20 cellular contexts compared by ENCODE assay signal in the genomic region with DNA sequence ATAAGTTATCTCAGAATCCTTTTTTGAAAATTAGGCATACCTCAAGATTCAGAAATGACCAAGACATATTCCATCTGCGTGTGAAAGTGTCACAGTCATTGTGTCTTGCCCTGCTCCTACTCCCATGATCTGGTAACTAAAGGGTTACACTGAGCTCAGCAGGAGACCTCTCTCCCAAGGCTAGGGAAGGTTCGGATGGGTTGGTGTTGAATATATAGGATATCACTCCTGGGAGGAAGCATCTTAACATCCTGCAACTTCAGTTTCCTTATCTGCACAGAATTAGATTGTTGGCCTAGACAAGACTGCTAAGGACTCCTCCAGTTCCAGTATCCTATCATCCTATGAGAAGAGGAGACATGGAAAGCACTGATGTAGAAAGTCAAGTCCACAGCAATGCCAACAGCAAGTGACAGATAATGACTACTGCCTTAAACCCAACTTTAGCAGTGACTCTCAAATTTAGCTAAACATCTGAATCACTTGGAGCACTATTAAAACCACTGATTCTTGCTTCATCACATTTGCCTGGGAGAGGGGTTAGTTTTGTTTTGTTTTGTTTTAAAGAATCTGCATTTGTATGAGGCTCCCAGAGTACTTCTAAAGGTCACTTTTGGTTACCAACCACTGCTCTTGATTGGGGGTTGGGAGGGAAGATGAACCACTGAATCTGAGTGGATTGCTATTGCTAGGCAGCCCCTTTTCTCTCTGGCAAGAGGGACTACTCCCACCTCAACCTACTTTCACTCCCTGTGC. TPM values are rescaled to one million over a fixed set of nuclear protein-coding genes. Genes with fewer than 3 reads are reported as not detected.
DNase-seq lines count a peak whose midpoint lies in the region; ATAC-seq and TF ChIP-seq lines count a peak whose summit lies in the region.
"Had no signal": no experiment of that assay in that cellular context is flagged by ENCODE, and none has a peak within 500 bp of the region (broad histone marks: within the 10 kb centered on the region; RNA-seq: fewer than 3 reads in every experiment).

No MANE protein-coding gene starts in this region.

- no peak overlapping the region for H3K4me3 Mint-ChIP-seq in activated T-helper 2 cell treated with anti-CD3 and anti-CD28 coated beads, Interferon-gamma antibody, Interleukin-2, Interleukin-4, amounts not matched to agents 10 μg/mL and 5 μg/mL and 100 μg/mL, durations not matched to agents 14 hours and 24 hours and 36 hours (ENCODE audit: low read depth)
- H3K4me3 Mint-ChIP-seq in activated CD4-positive, alpha-beta T cell treated with anti-CD3 and anti-CD28 coated beads, Interleukin-2, amount 10 ng/mL, durations not matched to agents 7 days and 5 days: no peak overlapping the region

- H3K9me2 ChIP-seq in SK-N-SH: no peaks in the 10 kb centered on the region

- no peak for TF ChIP-seq POLR2A in tibial nerve (IDR thresholded peaks at IDR 0.05)

- no peak for ATAC-seq in SK-N-SH treated with all-trans-retinoic acid at 6 μM for 48 hours

- CTCF ChIA-PET in SK-N-SH (lab: Yijun Ruan, JAX): interaction anchor here (1.2 kb wide), 1 partner anchor 148 kb away, joined by 3 read pairs; no protein-coding TSS in a partner anchor
- CTCF ChIA-PET in activated CD4-positive, alpha-beta T cell treated with anti-CD3 and anti-CD28 coated beads, Interleukin-2, amount 10 ng/mL, durations not matched to agents 7 days and 5 days (lab: Charles Lee): no interaction called here

- no peak for TF ChIP-seq EP300 in SK-N-SH (IDR thresholded peaks at IDR 0.05; ENCODE audit: borderline replicate concordance in 1 of 2, low read depth in 1 of 2, low read length in 1 of 2)
- no peak for TF ChIP-seq EP300 in tibial nerve (IDR thresholded peaks at IDR 0.05)

- intact Hi-C loops in activated T-helper 2 cell treated with anti-CD3 and anti-CD28 coated beads, Interferon-gamma antibody, Interleukin-2, Interleukin-4, amounts not matched to agents 10 μg/mL and 5 μg/mL and 100 μg/mL, durations not matched to agents 14 hours and 24 hours and 36 hours (cut with micrococcal nuclease): no loop called here

- H2AFZ ChIP-seq in SK-N-SH (ENCODE audit: low read depth): no peak overlapping the region

- H3K9me3 ChIP-seq in SK-N-SH: no peaks in the 10 kb centered on the region
- H3K9me3 ChIP-seq in iPS-20b (ENCODE audit: insufficient read depth, low read depth, low read length): no peaks in the 10 kb centered on the region
- H3K9me3 ChIP-seq in tibial nerve: no peaks in the 10 kb centered on the region
- H3K9me3 ChIP-seq: HAP-1 had no signal

- H3K36me3 ChIP-seq in SK-N-SH (replicated peaks in 1 of 2; ENCODE audit: control insufficient read depth in 1 of 2, insufficient read depth in 2 of 2, low read length in 1 of 2): peaks cover 27 to 60% of the 10 kb centered on the region in 2 experiments
- no peaks in the 10 kb centered on the region for H3K36me3 ChIP-seq in iPS-20b (ENCODE audit: insufficient read depth, low read depth, low read length)
- H3K36me3 ChIP-seq in tibial nerve: peaks cover 0 to 44% (median 2%) of the 10 kb centered on the region in 3 donors

- DNase-seq in SK-N-SH (no peak), coronary artery (ENCODE audit: low spot score) (no peak), tibial nerve (ENCODE audit: low spot score in 2 of 2) (no peak), HuH-7.5 (ENCODE audit: low spot score) (no peak)
- no peak for DNase-seq in activated T-helper 2 cell treated with anti-CD3 and anti-CD28 coated beads, Interferon-gamma antibody, Interleukin-2, Interleukin-4, amounts not matched to agents 10 μg/mL and 5 μg/mL and 100 μg/mL, durations not matched to agents 14 hours and 24 hours and 36 hours (ENCODE audit: low spot score)
- DNase-seq in activated CD4-positive, alpha-beta T cell treated with anti-CD3 and anti-CD28 coated beads, Interleukin-2, amount 10 ng/mL, durations not matched to agents 7 days and 5 days: no peak
- DNase-seq: AML-193, DMS79 treated with DMSO at 0.1 percent for 48 hours, KG1, NCI-H1105 treated with DMSO at 0.1 percent for 48 hours, NCI-H1694 treated with DMSO at 0.1 percent for 48 hours, NCI-H510A treated with DMSO at 0.1 percent for 48 hours, NCI-H82, OCI-M1, SIG-M5 had no signal

- no peaks in the 10 kb centered on the region for H3K9me3 Mint-ChIP-seq in activated T-helper 2 cell treated with anti-CD3 and anti-CD28 coated beads, Interferon-gamma antibody, Interleukin-2, Interleukin-4, amounts not matched to agents 10 μg/mL and 5 μg/mL and 100 μg/mL, durations not matched to agents 14 hours and 24 hours and 36 hours
- H3K9me3 Mint-ChIP-seq in activated CD4-positive, alpha-beta T cell treated with anti-CD3 and anti-CD28 coated beads, Interleukin-2, amount 10 ng/mL, durations not matched to agents 7 days and 5 days: no peaks in the 10 kb centered on the region

- no peak for TF ChIP-seq RAD21 in SK-N-SH (IDR thresholded peaks at IDR 0.05; ENCODE audit: low read length)

- H3K4me1 ChIP-seq in SK-N-SH (ENCODE audit: control insufficient read depth in 1 of 2, insufficient read depth in 2 of 2, low read depth in 1 of 2, low read length in 1 of 2) (peaks cover 0 to 62% of the 10 kb centered on the region in 2 experiments; a peak in 2 of 4 replicates), iPS-20b (ENCODE audit: insufficient read depth, low read length) (peaks cover 37% of the 10 kb centered on the region; the same call in 1 of the 2 replicates), tibial nerve (peaks cover 0 to 87% (median 12%) of the 10 kb centered on the region in 4 donors)
- H3K4me1 ChIP-seq: HAP-1 had no signal

- no peaks in the 10 kb centered on the region for H3K36me3 Mint-ChIP-seq in activated T-helper 2 cell treated with anti-CD3 and anti-CD28 coated beads, Interferon-gamma antibody, Interleukin-2, Interleukin-4, amounts not matched to agents 10 μg/mL and 5 μg/mL and 100 μg/mL, durations not matched to agents 14 hours and 24 hours and 36 hours (ENCODE audit: low read depth)
- no peaks in the 10 kb centered on the region for H3K36me3 Mint-ChIP-seq in activated CD4-positive, alpha-beta T cell treated with anti-CD3 and anti-CD28 coated beads, Interleukin-2, amount 10 ng/mL, durations not matched to agents 7 days and 5 days (ENCODE audit: low read depth)

- H3K27ac Mint-ChIP-seq in activated T-helper 2 cell treated with anti-CD3 and anti-CD28 coated beads, Interferon-gamma antibody, Interleukin-2, Interleukin-4, amounts not matched to agents 10 μg/mL and 5 μg/mL and 100 μg/mL, durations not matched to agents 14 hours and 24 hours and 36 hours: no peak overlapping the region
- H3K27ac Mint-ChIP-seq in activated CD4-positive, alpha-beta T cell treated with anti-CD3 and anti-CD28 coated beads, Interleukin-2, amount 10 ng/mL, durations not matched to agents 7 days and 5 days: no peak overlapping the region

- H3K27me3 Mint-ChIP-seq in activated T-helper 2 cell treated with anti-CD3 and anti-CD28 coated beads, Interferon-gamma antibody, Interleukin-2, Interleukin-4, amounts not matched to agents 10 μg/mL and 5 μg/mL and 100 μg/mL, durations not matched to agents 14 hours and 24 hours and 36 hours (ENCODE audit: low read depth): no peaks in the 10 kb centered on the region
- H3K27me3 Mint-ChIP-seq in activated CD4-positive, alpha-beta T cell treated with anti-CD3 and anti-CD28 coated beads, Interleukin-2, amount 10 ng/mL, durations not matched to agents 7 days and 5 days: no peaks in the 10 kb centered on the region

- H3K27me3 ChIP-seq in SK-N-SH (ENCODE audit: insufficient read depth) (no peaks in the 10 kb centered on the region), iPS-20b (ENCODE audit: insufficient read depth, low read length) (peaks cover 66% of the 10 kb centered on the region), tibial nerve (no peaks in the 10 kb centered on the region)

- WGBS in SK-N-SH (ENCODE audit: low lambda C conversion rate): 64% methylated on average over 2 of the region's 2 CpGs
- WGBS in tibial nerve, 2 donors: 45 to 49% methylated on average over 2 of the region's 2 CpGs

- H3K4me3 ChIP-seq in SK-N-SH (ENCODE audit: low read depth in 2 of 2, low read length in 1 of 2): peak overlapping the region in 1 of 2 experiments; percentile 12; a peak in 1 of 4 replicates
- H3K4me3 ChIP-seq in coronary artery: peak overlapping the region; percentile 22
- H3K4me3 ChIP-seq in iPS-20b (ENCODE audit: low read length): peak overlapping the region; percentile 56
- H3K4me3 ChIP-seq in tibial nerve: no peak overlapping the region
- H3K4me3 ChIP-seq: HAP-1 had no signal

- peaks cover 20% of the 10 kb centered on the region; the same call in 1 of the 2 replicates for H3K79me2 ChIP-seq in SK-N-SH (ENCODE audit: insufficient read depth)

- peaks cover 24% of the 10 kb centered on the region for H3F3A ChIP-seq in SK-N-SH (replicated peaks; ENCODE audit: insufficient read depth)

- POLR2A ChIA-PET in SK-N-SH (lab: Yijun Ruan, JAX): interaction anchor here (1.3 kb wide), 1 partner anchor 553 kb away, joined by 4 read pairs; no protein-coding TSS in a partner anchor
- POLR2A ChIA-PET in activated CD4-positive, alpha-beta T cell treated with anti-CD3 and anti-CD28 coated beads, Interleukin-2, amount 10 ng/mL, durations not matched to agents 7 days and 5 days (lab: Charles Lee): no interaction called here

- H4K20me1 ChIP-seq in SK-N-SH (ENCODE audit: insufficient read depth): no peaks in the 10 kb centered on the region

- no peaks in the 10 kb centered on the region for H3K4me1 Mint-ChIP-seq in activated T-helper 2 cell treated with anti-CD3 and anti-CD28 coated beads, Interferon-gamma antibody, Interleukin-2, Interleukin-4, amounts not matched to agents 10 μg/mL and 5 μg/mL and 100 μg/mL, durations not matched to agents 14 hours and 24 hours and 36 hours (ENCODE audit: low read depth)
- no peaks in the 10 kb centered on the region for H3K4me1 Mint-ChIP-seq in activated CD4-positive, alpha-beta T cell treated with anti-CD3 and anti-CD28 coated beads, Interleukin-2, amount 10 ng/mL, durations not matched to agents 7 days and 5 days

- H3K4me2 ChIP-seq in SK-N-SH: no peak overlapping the region

- TF ChIP-seq CTCF in SK-N-SH (IDR thresholded peaks at IDR 0.05) (no peak), coronary artery (IDR thresholded peaks at IDR 0.05) (no peak), tibial nerve (IDR thresholded peaks at IDR 0.05) (no peak)

- H3K27ac ChIP-seq in SK-N-SH (ENCODE audit: low read depth in 2 of 2, low read length in 1 of 2): peak overlapping the region in 1 of 2 experiments; percentile 89; a peak in 3 of 4 replicates
- peak overlapping the region in 1 of 2 donors; percentile 12 for H3K27ac ChIP-seq in coronary artery
- no peak overlapping the region for H3K27ac ChIP-seq in iPS-20b (ENCODE audit: low read length)
- H3K27ac ChIP-seq in tibial nerve: peak overlapping the region in 3 of 4 donors; percentile 7 to 39 (median 8)
- H3K27ac ChIP-seq: 22Rv1, C4-2B had no signal

- H3K9ac ChIP-seq in SK-N-SH (no peak overlapping the region), iPS-20b (ENCODE audit: low read depth, low read length) (no peak overlapping the region)

RNA-seq across cellular contexts. Expression of gene ADAMTS9, which starts 9.7 kb away (rescaled TPM):
- 4.1 and 7.1 TPM in 2 replicates for polyA plus RNA-seq in SK-N-SH (2012; rRNA removed)
- polyA plus RNA-seq in SK-N-SH (2012; cell fraction: cytosol; rRNA removed): 8.7 and 13.3 TPM in 2 replicates
- polyA plus RNA-seq in SK-N-SH (2012; cell fraction: nucleus; rRNA removed): 9.3 and 9.7 TPM in 2 replicates
- total RNA-seq in tibial nerve: 100 to 1,000 TPM in 1 of 4 donors, 10 to 100 TPM in 3; 79.1 to 145 (median 95.0) TPM
- total RNA-seq in activated T-helper 2 cell treated with anti-CD3 and anti-CD28 coated beads, Interferon-gamma antibody, Interleukin-2, Interleukin-4, amounts not matched to agents 10 μg/mL and 5 μg/mL and 100 μg/mL, durations not matched to agents 14 hours and 24 hours and 36 hours: not detected in 2 replicates
- total RNA-seq in activated CD4-positive, alpha-beta T cell treated with anti-CD3 and anti-CD28 coated beads, Interleukin-2, amount 10 ng/mL, durations not matched to agents 7 days and 5 days: not detected

Comparison
In these comparisons a context has a peak if more than half of its experiments do, and no peak if none do; other contexts are left out.
1. H3K4me3 ChIP-seq: peak in coronary artery (single experiment) and iPS-20b (single experiment); none in tibial nerve (0 of 4).
2. RNA of gene ADAMTS9, which starts 9.7 kb away (total RNA-seq): 79.1 to 145 TPM in tibial nerve; not detected in activated T-helper 2 cell treated with anti-CD3 and anti-CD28 coated beads, Interferon-gamma antibody, Interleukin-2, Interleukin-4, amounts not matched to agents 10 μg/mL and 5 μg/mL and 100 μg/mL, durations not matched to agents 14 hours and 24 hours and 36 hours and not detected in activated CD4-positive, alpha-beta T cell treated with anti-CD3 and anti-CD28 coated beads, Interleukin-2, amount 10 ng/mL, durations not matched to agents 7 days and 5 days; every median in the first group is over 10 times any median in the second.